Comparison of ENCODE assay signal across 16 cellular contexts in genomic region chr1:5597171-5597864, GRCh38.
DNase-seq lines count a peak whose midpoint lies in the region; ATAC-seq and TF ChIP-seq lines count a peak whose summit lies in the region.
"Had no signal": no experiment of that assay in that cellular context is flagged by ENCODE, and none has a peak within 500 bp of the region (broad histone marks: within the 10 kb centered on the region; RNA-seq: fewer than 3 reads in every experiment).

No MANE protein-coding gene starts in this region.

- H3K27me3 Mint-ChIP-seq in nephron (ENCODE audit: low read depth): peaks cover 18% of the 10 kb centered on the region
- peaks cover 3% of the 10 kb centered on the region for H3K27me3 Mint-ChIP-seq in activated naive CD8-positive, alpha-beta T cell treated with anti-CD3 and anti-CD28 coated beads, Interleukin-2, amount 50 U/mL, for 24 hours
- H3K27me3 Mint-ChIP-seq: activated CD4-positive, alpha-beta T cell treated with anti-CD3 and anti-CD28 coated beads, Interleukin-2, amount 10 ng/mL, durations not matched to agents 24 days and 14 days had no signal

- H3K4ac ChIP-seq in mesendoderm (ENCODE audit: low read depth, low read length): no peak overlapping the region

- no peak overlapping the region for H2BK5ac ChIP-seq in mesendoderm (ENCODE audit: low read length)

- H3K4me1 ChIP-seq in mesendoderm (ENCODE audit: control insufficient read depth, low read depth, low read length): peaks cover 3% of the 10 kb centered on the region

- no peaks in the 10 kb centered on the region for H3K9me3 Mint-ChIP-seq in nephron
- H3K9me3 Mint-ChIP-seq in activated naive CD8-positive, alpha-beta T cell treated with anti-CD3 and anti-CD28 coated beads, Interleukin-2, amount 50 U/mL, for 24 hours: no peaks in the 10 kb centered on the region
- H3K9me3 Mint-ChIP-seq: activated CD4-positive, alpha-beta T cell treated with anti-CD3 and anti-CD28 coated beads, Interleukin-2, amount 10 ng/mL, durations not matched to agents 24 days and 14 days had no signal

- H3K27ac ChIP-seq in mesendoderm (ENCODE audit: low read depth, low read length): no peak overlapping the region

- no peak overlapping the region for H3K4me2 ChIP-seq in mesendoderm (ENCODE audit: low read length)

- H3K27ac Mint-ChIP-seq in nephron: peak overlapping the region in 2 of 3 experiments; percentile 9 to 68
- H3K27ac Mint-ChIP-seq in activated naive CD8-positive, alpha-beta T cell treated with anti-CD3 and anti-CD28 coated beads, Interleukin-2, amount 50 U/mL, for 24 hours: no peak overlapping the region
- H3K27ac Mint-ChIP-seq: activated CD4-positive, alpha-beta T cell treated with anti-CD3 and anti-CD28 coated beads, Interleukin-2, amount 10 ng/mL, durations not matched to agents 24 days and 14 days; CD14-positive monocyte had no signal

- H2BK15ac ChIP-seq in mesendoderm (replicated peaks; ENCODE audit: low read depth): no peak overlapping the region

- no peak overlapping the region for H3K56ac ChIP-seq in mesendoderm (ENCODE audit: low read length)

- intact Hi-C loops in left cardiac atrium (cut with DNase I): no loop called here
- intact Hi-C loops in Right ventricle myocardium inferior (cut with DNase I): no loop called here

- no peak overlapping the region for H3K18ac ChIP-seq in mesendoderm (ENCODE audit: low read length)

- no peak overlapping the region for H4K5ac ChIP-seq in mesendoderm (ENCODE audit: low read length)

- H3K23ac ChIP-seq in mesendoderm (ENCODE audit: low read length): no peak overlapping the region

- H3K9ac ChIP-seq in mesendoderm (ENCODE audit: low read length): no peak overlapping the region

- H2BK120ac ChIP-seq in mesendoderm (ENCODE audit: low read depth, low read length): no peak overlapping the region

- WGBS in mesendoderm (ENCODE audit: extremely low coverage, insufficient coverage, low lambda C conversion rate): no CpG with 5 or more reads among the region's 14 CpGs

- no peaks in the 10 kb centered on the region for H3K27me3 ChIP-seq in mesendoderm (ENCODE audit: insufficient read depth, low read length, poor library complexity)

- no peak overlapping the region for H3K4me3 Mint-ChIP-seq in nephron
- no peak overlapping the region for H3K4me3 Mint-ChIP-seq in activated naive CD8-positive, alpha-beta T cell treated with anti-CD3 and anti-CD28 coated beads, Interleukin-2, amount 50 U/mL, for 24 hours
- H3K4me3 Mint-ChIP-seq: activated CD4-positive, alpha-beta T cell treated with anti-CD3 and anti-CD28 coated beads, Interleukin-2, amount 10 ng/mL, durations not matched to agents 24 days and 14 days; CD14-positive monocyte had no signal

- H2AK5ac ChIP-seq in mesendoderm (ENCODE audit: low read length): no peak overlapping the region

- DNase-seq in left cardiac atrium (no peak), Right ventricle myocardium inferior (ENCODE audit: missing footprints) (no peak), ureter (ENCODE audit: low spot score) (peak; percentile 69), mesendoderm (no peak)
- no peak for DNase-seq in activated naive CD8-positive, alpha-beta T cell treated with anti-CD3 and anti-CD28 coated beads, Interleukin-2, amount 50 U/mL, for 24 hours
- DNase-seq: ACHN; activated CD4-positive, alpha-beta T cell treated with anti-CD3 and anti-CD28 coated beads, Interleukin-2, amount 10 ng/mL, durations not matched to agents 24 days and 14 days; erythroblast; left colon; NCI-H1105 treated with DMSO at 0.1 percent for 48 hours; NCI-H2107; NCI-H524 treated with DMSO at 0.1 percent for 48 hours had no signal

- H3K36me3 Mint-ChIP-seq in nephron (ENCODE audit: low read depth): no peaks in the 10 kb centered on the region
- no peaks in the 10 kb centered on the region for H3K36me3 Mint-ChIP-seq in activated naive CD8-positive, alpha-beta T cell treated with anti-CD3 and anti-CD28 coated beads, Interleukin-2, amount 50 U/mL, for 24 hours (ENCODE audit: low read depth)
- H3K36me3 Mint-ChIP-seq: CD14-positive monocyte had no signal

- ATAC-seq in left cardiac atrium (peak; percentile 30 to 90), Right ventricle myocardium inferior (no peak), esophagus mucosa (peak; percentile 56), HG02763 (IDR thresholded peaks at IDR 0.05; ENCODE audit: unreplicated experiment) (no peak)
- no peak for ATAC-seq in activated naive CD8-positive, alpha-beta T cell treated with anti-CD3 and anti-CD28 coated beads, Interleukin-2, amount 50 U/mL, for 24 hours
- ATAC-seq: left colon had no signal

- TF ChIP-seq CTCF in nephron (IDR thresholded peaks at IDR 0.05; ENCODE audit: unreplicated experiment in 3 of 3): no peak

- no peaks in the 10 kb centered on the region for H3K36me3 ChIP-seq in mesendoderm (ENCODE audit: control insufficient read depth, insufficient read depth, low read length)

- H3K79me2 ChIP-seq in mesendoderm (ENCODE audit: control insufficient read depth, insufficient read depth, low read length): no peaks in the 10 kb centered on the region

- no peak overlapping the region for H3K4me3 ChIP-seq in mesendoderm (ENCODE audit: low read length)

- peaks cover 41% of the 10 kb centered on the region for H3K4me1 Mint-ChIP-seq in nephron
- no peaks in the 10 kb centered on the region for H3K4me1 Mint-ChIP-seq in activated naive CD8-positive, alpha-beta T cell treated with anti-CD3 and anti-CD28 coated beads, Interleukin-2, amount 50 U/mL, for 24 hours
- H3K4me1 Mint-ChIP-seq: activated CD4-positive, alpha-beta T cell treated with anti-CD3 and anti-CD28 coated beads, Interleukin-2, amount 10 ng/mL, durations not matched to agents 24 days and 14 days; CD14-positive monocyte had no signal

- no peaks in the 10 kb centered on the region for H3K79me1 ChIP-seq in mesendoderm (ENCODE audit: low read length)

- H4K8ac ChIP-seq in mesendoderm (ENCODE audit: low read depth, low read length): no peak overlapping the region

Comparison
In these comparisons a context has a peak if more than half of its experiments do, and no peak if none do; other contexts are left out.
1. ATAC-seq: peak in left cardiac atrium (2 of 2) and esophagus mucosa (single experiment); none in Right ventricle myocardium inferior (single experiment), activated naive CD8-positive, alpha-beta T cell treated with anti-CD3 and anti-CD28 coated beads, Interleukin-2, amount 50 U/mL, for 24 hours (single experiment) and HG02763 (single experiment).